Comparison of ENCODE assay signal across 32 cellular contexts in genomic region chr3:42301446-42302175, GRCh38. TPM values are rescaled to one million over a fixed set of nuclear protein-coding genes. Genes with fewer than 3 reads are reported as not detected.
"Had no signal": no experiment of that assay in that cellular context is flagged by ENCODE, and none has a peak within 500 bp of the region (broad histone marks: within the 10 kb centered on the region; RNA-seq: fewer than 3 reads in every experiment).

No MANE protein-coding gene starts in this region.

- H3K4me3 ChIP-seq: heart left ventricle, pancreas, prostate gland, testis, transverse colon had no signal

- H3K36me3 ChIP-seq: heart left ventricle, pancreas, prostate gland, transverse colon had no signal

- H3K27ac ChIP-seq: heart left ventricle, pancreas, prostate gland, testis, transverse colon had no signal

- ATAC-seq: activated T-cell treated with anti-CD3 and anti-CD28 coated beads, Interleukin-2, amount 50 U/mL, for 72 hours; heart left ventricle; left colon; naive thymus-derived CD8-positive, alpha-beta T cell; pancreas; sciatic nerve had no signal

- DNase-seq: activated CD4-positive, alpha-beta T cell treated with anti-CD3 and anti-CD28 coated beads for 4 hours; activated CD4-positive, alpha-beta T cell treated with anti-CD3 and anti-CD28 coated beads, Interleukin-2, amount 50 U/mL, for 4 hours; activated naive CD4-positive, alpha-beta T cell; activated T-cell treated with anti-CD3 and anti-CD28 coated beads for 4 hours; activated T-cell treated with anti-CD3 and anti-CD28 coated beads, Interleukin-2, amount 50 U/mL, for 72 hours; anterior cingulate cortex; dermis blood vessel endothelial cell; effector CD4-positive, alpha-beta T cell; heart left ventricle; hypothalamus; immature natural killer cell; kidney; left colon; mammary epithelial cell; naive thymus-derived CD8-positive, alpha-beta T cell; nucleus accumbens; pancreas; retina; stimulated activated CD4-positive, alpha-beta T cell treated with anti-CD3 and anti-CD28 coated beads, Interleukin-15, amount 100 ng/mL, for 24 hours; stimulated activated CD4-positive, alpha-beta T cell treated with anti-CD3 and anti-CD28 coated beads, Interleukin-2, amount 100 ng/mL, for 24 hours; stimulated activated naive CD4-positive, alpha-beta T cell treated with Interleukin-2 at 50 U/mL for 16 hours; T-helper 1 cell; testis; transverse colon had no signal

- H3K9me3 ChIP-seq: heart left ventricle, pancreas, prostate gland, testis, transverse colon had no signal

- H3K27me3 ChIP-seq: pancreas, testis, transverse colon had no signal

- H3K4me1 ChIP-seq: heart left ventricle, pancreas, prostate gland, testis, transverse colon had no signal

RNA-seq across cellular contexts. Expression of gene CCK, which starts 35.6 kb away (rescaled TPM):
- total RNA-seq: activated naive CD4-positive, alpha-beta T cell treated with anti-CD3 and anti-CD28 coated beads, Interleukin-2, amount 50 U/mL, for 72 hours; activated T-cell treated with anti-CD3 and anti-CD28 coated beads, Interleukin-2, amount 50 U/mL, for 72 hours; dermis blood vessel endothelial cell; fibroblast of villous mesenchyme; heart left ventricle; kidney; left colon; mesothelial cell of epicardium; naive thymus-derived CD8-positive, alpha-beta T cell; neural crest cell; sciatic nerve; urinary bladder had no signal
- polyA plus RNA-seq: heart left ventricle; immature natural killer cell; liver; naive thymus-derived CD8-positive, alpha-beta T cell; urinary bladder had no signal
